In genomic region chr13:29786698-29787097, GRCh38 we compare ENCODE assay signal across 27 cellular contexts.
"Had no signal": no experiment of that assay in that cellular context is flagged by ENCODE, and none has a peak within 500 bp of the region (broad histone marks: within the 10 kb centered on the region; RNA-seq: fewer than 3 reads in every experiment).

No MANE protein-coding gene starts in this region.

- H3K36me3 ChIP-seq: ascending aorta, Peyer's patch, SJCRH30 had no signal

- H3K27me3 Mint-ChIP-seq: activated naive CD8-positive, alpha-beta T cell treated with anti-CD3 and anti-CD28 coated beads, Interleukin-2, amount 50 U/mL, for 24 hours; central memory CD8-positive, alpha-beta T cell had no signal

- H3K4me3 Mint-ChIP-seq: activated CD8-positive, alpha-beta T cell treated with anti-CD3 and anti-CD28 coated beads, Interleukin-2, amount 10 ng/mL, durations not matched to agents 7 days and 5 days; activated naive CD8-positive, alpha-beta T cell treated with anti-CD3 and anti-CD28 coated beads, Interleukin-2, amount 50 U/mL, for 24 hours; activated T-cell treated with anti-CD3 and anti-CD28 coated beads, Interleukin-2, amount 50 U/mL, for 4 hours; central memory CD8-positive, alpha-beta T cell; WTC11 had no signal

- H3K27me3 ChIP-seq: ascending aorta, body of pancreas, Peyer's patch, SJCRH30 had no signal

- H3K36me3 Mint-ChIP-seq: WTC11 had no signal

- H3K27ac ChIP-seq: ascending aorta, Peyer's patch, RWPE1, SJCRH30 had no signal

- H3K9me3 Mint-ChIP-seq: activated naive CD8-positive, alpha-beta T cell treated with anti-CD3 and anti-CD28 coated beads, Interleukin-2, amount 50 U/mL, for 24 hours; activated T-cell treated with anti-CD3 and anti-CD28 coated beads, Interleukin-2, amount 50 U/mL, for 4 hours; central memory CD8-positive, alpha-beta T cell; WTC11 had no signal

- H3K27ac Mint-ChIP-seq: activated CD8-positive, alpha-beta T cell treated with anti-CD3 and anti-CD28 coated beads, Interleukin-2, amount 10 ng/mL, durations not matched to agents 7 days and 5 days; activated naive CD4-positive, alpha-beta T cell treated with anti-CD3 and anti-CD28 coated beads, Interleukin-2, amount 50 U/mL, for 72 hours; activated naive CD8-positive, alpha-beta T cell treated with anti-CD3 and anti-CD28 coated beads, Interleukin-2, amount 50 U/mL, for 24 hours; WTC11 had no signal

- ATAC-seq: activated CD8-positive, alpha-beta T cell treated with anti-CD3 and anti-CD28 coated beads, Interleukin-2, amount 10 ng/mL, durations not matched to agents 7 days and 5 days; activated naive CD4-positive, alpha-beta T cell treated with anti-CD3 and anti-CD28 coated beads, Interleukin-2, amount 50 U/mL, for 72 hours; activated naive CD8-positive, alpha-beta T cell treated with anti-CD3 and anti-CD28 coated beads, Interleukin-2, amount 50 U/mL, for 24 hours; activated T-cell treated with anti-CD3 and anti-CD28 coated beads, Interleukin-2, amount 50 U/mL, for 4 hours; body of pancreas; SK-N-SH treated with all-trans-retinoic acid at 6 μM for 48 hours; WTC11 had no signal

- DNase-seq: activated CD4-positive, alpha-beta T cell treated with anti-CD3 and anti-CD28 coated beads for 48 hours; activated CD4-positive, alpha-beta T cell treated with anti-CD3 and anti-CD28 coated beads, Interleukin-2, amount 50 U/mL, for 4 hours; activated CD4-positive, CD25-positive, alpha-beta regulatory T cell treated with anti-CD3 and anti-CD28 coated beads, Interleukin-2, amount 50 U/mL, for 72 hours; activated CD8-positive, alpha-beta memory T cell treated with anti-CD3 and anti-CD28 coated beads, Interleukin-2, amount 50 U/mL, for 48 hours; activated CD8-positive, alpha-beta T cell treated with anti-CD3 and anti-CD28 coated beads, Interleukin-2, amount 10 ng/mL, durations not matched to agents 7 days and 5 days; activated effector memory CD4-positive, alpha-beta T cell treated with anti-CD3 and anti-CD28 coated beads, Interleukin-2, amount 50 U/mL, for 16 hours; activated naive CD4-positive, alpha-beta T cell treated with Interleukin-2 at 50 U/mL for 16 hours; activated naive CD8-positive, alpha-beta T cell treated with anti-CD3 and anti-CD28 coated beads, Interleukin-2, amount 50 U/mL, for 24 hours; activated T-cell treated with anti-CD3 and anti-CD28 coated beads, Interleukin-2, amount 50 U/mL, for 4 hours; amniotic stem cell; body of pancreas; Karpas-422; NCI-H1105 treated with DMSO at 0.1 percent for 48 hours; NCI-H1436 treated with DMSO at 0.1 percent for 48 hours; NCI-H187; NCI-H2081; NCI-H524; Peyer's patch; Right ventricle myocardium superior; SJCRH30; SW 1271 had no signal

- H3K4me1 ChIP-seq: SJCRH30 had no signal

- H3K4me3 ChIP-seq: ascending aorta, body of pancreas, Peyer's patch, SJCRH30 had no signal

- H3K9me3 ChIP-seq: ascending aorta, body of pancreas, Peyer's patch, SJCRH30 had no signal
